ENCODE assay signal across 1 cellular context in the genomic region with DNA sequence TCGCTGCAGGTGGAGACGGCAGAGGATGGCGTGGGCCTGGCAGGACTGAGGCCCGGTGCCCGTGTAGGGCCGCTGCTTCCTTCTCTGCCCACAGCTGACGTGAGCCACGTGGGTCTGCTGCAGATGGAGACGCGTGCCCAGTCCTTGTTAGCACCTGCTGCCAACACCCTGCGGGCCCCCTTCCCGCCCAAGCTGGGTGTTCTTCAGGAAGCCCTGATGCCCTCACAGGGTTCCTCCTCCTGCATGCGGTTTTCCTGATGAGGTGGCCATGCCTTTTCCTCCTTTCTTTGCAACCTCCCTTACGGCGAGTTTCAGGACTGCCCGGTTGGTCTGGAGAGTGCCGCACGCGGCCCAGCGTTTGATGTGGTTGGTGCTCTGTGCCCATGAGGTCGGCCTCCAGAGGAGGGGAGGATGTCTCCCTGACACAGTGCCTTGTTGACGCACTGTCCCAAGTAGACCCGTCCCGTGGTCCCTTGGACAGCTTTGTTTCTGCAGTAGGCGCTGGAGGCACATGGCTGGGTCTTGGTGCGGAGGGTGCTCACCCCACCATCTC.
TF ChIP-seq lines count a peak whose summit lies in the region.

No MANE protein-coding gene starts in this region.

TF ChIP-seq in IMR-90, 13 proteins besides CTCF, POLR2A, EP300 and RAD21:
- TF ChIP-seq NFE2L2 (IDR thresholded peaks at IDR 0.05; ENCODE audit: low read depth, low read length) (no peak), CEBPB (IDR thresholded peaks at IDR 0.05; ENCODE audit: low read depth, low read length) (no peak), SMC3 (IDR thresholded peaks at IDR 0.05; ENCODE audit: low read depth, low read length) (no peak), MXI1 (IDR thresholded peaks at IDR 0.05; ENCODE audit: borderline replicate concordance, low read depth, low read length) (no peak), MAZ (IDR thresholded peaks at IDR 0.05; ENCODE audit: borderline replicate concordance, low read depth, low read length) (no peak), MAFK (IDR thresholded peaks at IDR 0.05; ENCODE audit: low read depth, low read length) (no peak), FOS (IDR thresholded peaks at IDR 0.05; ENCODE audit: low read depth, low read length) (no peak), USF2 (IDR thresholded peaks at IDR 0.05; ENCODE audit: low read depth, low read length) (no peak), CHD1 (IDR thresholded peaks at IDR 0.05; ENCODE audit: low read depth, low read length) (no peak), BHLHE40 (IDR thresholded peaks at IDR 0.05; ENCODE audit: low read depth, low read length) (no peak), RCOR1 (IDR thresholded peaks at IDR 0.05; ENCODE audit: insufficient replicate concordance, low read length) (no peak), RFX5 (IDR thresholded peaks at IDR 0.05; ENCODE audit: low read depth, low read length) (no peak)
- TF ChIP-seq, protein P1, sequence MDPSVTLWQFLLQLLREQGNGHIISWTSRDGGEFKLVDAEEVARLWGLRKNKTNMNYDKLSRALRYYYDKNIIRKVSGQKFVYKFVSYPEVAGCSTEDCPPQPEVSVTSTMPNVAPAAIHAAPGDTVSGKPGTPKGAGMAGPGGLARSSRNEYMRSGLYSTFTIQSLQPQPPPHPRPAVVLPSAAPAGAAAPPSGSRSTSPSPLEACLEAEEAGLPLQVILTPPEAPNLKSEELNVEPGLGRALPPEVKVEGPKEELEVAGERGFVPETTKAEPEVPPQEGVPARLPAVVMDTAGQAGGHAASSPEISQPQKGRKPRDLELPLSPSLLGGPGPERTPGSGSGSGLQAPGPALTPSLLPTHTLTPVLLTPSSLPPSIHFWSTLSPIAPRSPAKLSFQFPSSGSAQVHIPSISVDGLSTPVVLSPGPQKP (IDR thresholded peaks at IDR 0.05; ENCODE audit: borderline replicate concordance, low read depth, low read length), result no peak
